22 cellular contexts compared by ENCODE assay signal in genomic region chr6:137015943-137016342, GRCh38. TPM values are rescaled to one million over a fixed set of nuclear protein-coding genes. Genes with fewer than 3 reads are reported as not detected.
A peak's percentile ranks its signal among the peaks of the same experiment; 100 is the strongest.
DNase-seq lines count a peak whose midpoint lies in the region; ATAC-seq and TF ChIP-seq lines count a peak whose summit lies in the region.
"Had no signal": no experiment of that assay in that cellular context is flagged by ENCODE, and none has a peak within 500 bp of the region (broad histone marks: within the 10 kb centered on the region; RNA-seq: fewer than 3 reads in every experiment).

No MANE protein-coding gene starts in this region.

- no peaks in the 10 kb centered on the region for H3K36me3 ChIP-seq in uterus
- H3K36me3 ChIP-seq: BLaER1 treated with 17β-estradiol and CSF1 and Interleukin-3, amounts not matched to agents 10 nM and 100 nM had no signal

- H3K4me1 Mint-ChIP-seq in HFFc6 (ENCODE audit: low read depth) (peaks cover 26% of the 10 kb centered on the region), chondrocyte (ENCODE audit: low read depth) (peaks cover 57% of the 10 kb centered on the region), nephron (peaks cover 39% of the 10 kb centered on the region)
- H3K4me1 Mint-ChIP-seq: B cell had no signal

- no peak for DNase-seq in HFFc6
- no peak for DNase-seq in chondrocyte (ENCODE audit: low spot score)
- no peak for DNase-seq in uterus
- no peak for DNase-seq in left colon
- no peak for DNase-seq in SW 1271 (lab: John Stamatoyannopoulos, UW)
- no peak for DNase-seq in foreskin fibroblast
- DNase-seq: 8988T; CD8-positive, alpha-beta T cell; COR-L47; DMS 273 treated with DMSO at 0.1 percent for 48 hours; DMS53; DND-41; GOT3; H7 had no signal

- TF ChIP-seq CTCF in HFFc6 (IDR thresholded peaks at IDR 0.05) (no peak), chondrocyte (IDR thresholded peaks at IDR 0.05) (no peak), nephron (IDR thresholded peaks at IDR 0.05; ENCODE audit: unreplicated experiment in 3 of 3) (no peak), uterus (IDR thresholded peaks at IDR 0.05) (no peak), foreskin fibroblast (IDR thresholded peaks at IDR 0.05; ENCODE audit: low read depth, low read length) (no peak)

- intact Hi-C loops in uterus (cut with DNase I; ENCODE audit: low total_unique reads): no loop called here
- intact Hi-C loops in left colon (cut with DNase I, micrococcal nuclease): no loop called here

- TF ChIP-seq POLR2A in uterus (IDR thresholded peaks at IDR 0.05): no peak

- peak overlapping the region; percentile 33 to 43 for H3K27ac ChIP-seq in uterus
- H3K27ac ChIP-seq: BLaER1 treated with 17β-estradiol and CSF1 and Interleukin-3, amounts not matched to agents 10 nM and 100 nM had no signal

- peaks cover 0 to 4% of the 10 kb centered on the region in 2 donors for H3K4me1 ChIP-seq in uterus
- H3K4me1 ChIP-seq: BLaER1 treated with 17β-estradiol and CSF1 and Interleukin-3, amounts not matched to agents 10 nM and 100 nM had no signal

- H3K27ac Mint-ChIP-seq in HFFc6 (peak overlapping the region; percentile 19; the same call in 1 of the 2 replicates), chondrocyte (ENCODE audit: unreplicated experiment) (peak overlapping the region; percentile 84), nephron (peak overlapping the region; percentile 48 to 87 (median 75))
- H3K27ac Mint-ChIP-seq: B cell; CD8-positive, alpha-beta T cell had no signal

- no peaks in the 10 kb centered on the region for H3K9me3 ChIP-seq in uterus

- no peak for ATAC-seq in left colon
- ATAC-seq: CD8-positive, alpha-beta T cell; GM12878; HCT116; HepG2 had no signal

- H3K4me3 ChIP-seq in uterus: no peak overlapping the region
- H3K4me3 ChIP-seq in foreskin fibroblast (ENCODE audit: low read depth in 1 of 2, low read length in 2 of 2): no peak overlapping the region
- H3K4me3 ChIP-seq: BLaER1 treated with 17β-estradiol and CSF1 and Interleukin-3, amounts not matched to agents 10 nM and 100 nM; GM12878 had no signal

- H3K36me3 Mint-ChIP-seq in HFFc6 (ENCODE audit: low read depth) (no peaks in the 10 kb centered on the region), chondrocyte (ENCODE audit: low read depth) (no peaks in the 10 kb centered on the region), nephron (ENCODE audit: low read depth) (no peaks in the 10 kb centered on the region)
- H3K36me3 Mint-ChIP-seq: CD8-positive, alpha-beta T cell had no signal

- H3K27me3 Mint-ChIP-seq in HFFc6 (ENCODE audit: insufficient read depth) (peaks cover 1% of the 10 kb centered on the region; the same call in 1 of the 2 replicates), chondrocyte (ENCODE audit: low read depth) (no peaks in the 10 kb centered on the region), nephron (ENCODE audit: low read depth) (no peaks in the 10 kb centered on the region)

- H3K27me3 ChIP-seq in uterus: no peaks in the 10 kb centered on the region
- H3K27me3 ChIP-seq: BLaER1 treated with 17β-estradiol and CSF1 and Interleukin-3, amounts not matched to agents 10 nM and 100 nM had no signal

- H3K4me3 Mint-ChIP-seq in HFFc6: no peak overlapping the region
- no peak overlapping the region for H3K4me3 Mint-ChIP-seq in chondrocyte (ENCODE audit: unreplicated experiment)
- H3K4me3 Mint-ChIP-seq in nephron: peak overlapping the region in 1 of 3 experiments; percentile 43
- H3K4me3 Mint-ChIP-seq: B cell; CD8-positive, alpha-beta T cell had no signal

- H3K9me3 Mint-ChIP-seq in HFFc6 (no peaks in the 10 kb centered on the region), chondrocyte (ENCODE audit: low read depth) (peaks cover 12% of the 10 kb centered on the region), nephron (no peaks in the 10 kb centered on the region)

RNA-seq across cellular contexts. Expression of gene IL20RA, which starts 28.8 kb away (rescaled TPM):
- total RNA-seq in HFFc6 (2021; fragmentation: NEBNext Ultra II Directional; extraction: Animal tissue kit (Norgen Biotek cat#: 25700)): not detected
- total RNA-seq in chondrocyte (0.22 TPM in 1 of 3 replicates, not detected in the others), uterus (1 to 10 TPM in 3 of 4 donors, under 1 TPM in 1; 0.88 to 6.4 (median 4.3) TPM), left colon (10 to 100 TPM; 11.8 to 13.4 TPM)
- total RNA-seq: A673; B cell; CD8-positive, alpha-beta T cell; G401; HepG2 had no signal

Comparison
In these comparisons a context has a peak if more than half of its experiments do, and no peak if none do; other contexts are left out.
1. H3K27ac Mint-ChIP-seq: peak in every context shown above with its lines; median percentile 84 in chondrocyte; 75 in nephron; 19 in HFFc6.